ENCODE assay signal across 22 cellular contexts in the genomic region with DNA sequence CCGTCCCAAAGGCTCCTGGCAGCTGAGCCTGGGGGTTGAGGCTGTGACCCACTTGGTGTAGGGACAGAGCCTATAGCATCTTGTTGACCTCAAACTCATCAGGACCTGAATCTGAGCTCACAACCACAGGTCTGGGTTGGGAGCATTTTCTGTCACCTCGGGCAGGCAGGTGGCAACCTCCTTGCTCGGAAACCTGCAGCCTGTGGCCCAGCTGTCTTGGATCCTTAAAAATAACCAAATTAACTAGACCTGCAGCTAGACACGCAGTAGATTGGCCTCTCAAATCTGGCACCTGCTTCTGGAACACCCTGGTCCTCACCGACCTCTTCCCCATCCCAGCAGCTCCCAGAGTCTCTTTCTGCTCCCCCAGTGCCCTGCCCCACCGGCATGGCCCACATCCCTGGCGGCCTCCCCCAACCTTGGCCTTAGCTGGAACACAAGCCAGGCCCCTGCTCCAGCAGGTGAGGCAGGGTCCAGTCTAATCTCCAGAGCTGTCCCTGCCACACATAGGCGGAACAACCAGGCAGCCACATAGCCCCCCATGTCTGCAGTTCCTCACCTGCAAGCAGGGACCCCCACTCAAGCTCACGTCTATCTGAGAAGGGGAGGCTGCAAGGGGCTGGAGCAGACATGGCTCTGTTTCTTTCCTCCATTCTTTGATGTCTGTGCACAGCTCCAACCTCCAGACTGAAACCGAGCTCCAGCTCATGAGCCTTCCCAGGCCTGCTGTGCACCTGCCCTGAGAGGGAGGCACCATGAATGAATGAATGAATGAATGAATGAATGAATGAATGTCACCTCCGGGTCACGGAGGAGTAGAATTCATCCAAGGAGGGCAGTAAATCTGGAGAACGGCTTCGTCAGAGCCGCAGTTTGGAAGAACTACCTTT. TPM values are rescaled to one million over a fixed set of nuclear protein-coding genes. Genes with fewer than 3 reads are reported as not detected.
A peak's percentile ranks its signal among the peaks of the same experiment; 100 is the strongest.
DNase-seq lines count a peak whose midpoint lies in the region; ATAC-seq, FAIRE-seq and TF ChIP-seq lines count a peak whose summit lies in the region.
"Had no signal": no experiment of that assay in that cellular context is flagged by ENCODE, and none has a peak within 500 bp of the region (broad histone marks: within the 10 kb centered on the region; RNA-seq: fewer than 3 reads in every experiment).

No MANE protein-coding gene starts in this region.

- no peaks in the 10 kb centered on the region for H3K4me1 ChIP-seq in right atrium auricular region
- H3K4me1 ChIP-seq in neuronal stem cell (ENCODE audit: control insufficient read depth in 2 of 2, insufficient read depth in 1 of 2, low read depth in 1 of 2, low read length in 2 of 2): peaks cover 0 to 6% of the 10 kb centered on the region in 2 donors
- H3K4me1 ChIP-seq in mesenchymal stem cell (ENCODE audit: control insufficient read depth, insufficient read depth, low read depth, low read length): no peaks in the 10 kb centered on the region

- H3K9me3 Mint-ChIP-seq in activated T-helper 2 cell treated with anti-CD3 and anti-CD28 coated beads, Interferon-gamma antibody, Interleukin-2, Interleukin-4, amounts not matched to agents 10 μg/mL and 5 μg/mL and 100 μg/mL, durations not matched to agents 14 hours and 24 hours and 36 hours: no peaks in the 10 kb centered on the region
- no peaks in the 10 kb centered on the region for H3K9me3 Mint-ChIP-seq in type B pancreatic cell

- FAIRE-seq in frontal cortex (lab: Jason Lieb, UNC): no peak
- FAIRE-seq: GM12892 had no signal

- no peaks in the 10 kb centered on the region for H3K79me1 ChIP-seq in neuronal stem cell (ENCODE audit: low read depth, low read length)
- H3K79me1 ChIP-seq in mesenchymal stem cell (replicated peaks; ENCODE audit: low read length, poor library complexity, severe bottlenecking): no peaks in the 10 kb centered on the region

- H3K4ac ChIP-seq in neuronal stem cell (ENCODE audit: low read length) (peak overlapping the region; percentile 10), mesenchymal stem cell (ENCODE audit: low read depth in 1 of 2, low read length in 2 of 2) (no peak overlapping the region)

- H3K27ac Mint-ChIP-seq in activated T-helper 2 cell treated with anti-CD3 and anti-CD28 coated beads, Interferon-gamma antibody, Interleukin-2, Interleukin-4, amounts not matched to agents 10 μg/mL and 5 μg/mL and 100 μg/mL, durations not matched to agents 14 hours and 24 hours and 36 hours: no peak overlapping the region
- H3K27ac Mint-ChIP-seq in type B pancreatic cell: no peak overlapping the region
- H3K27ac Mint-ChIP-seq: CD8-positive, alpha-beta memory T cell had no signal

- H2BK120ac ChIP-seq in neuronal stem cell (ENCODE audit: low read depth, low read length) (no peak overlapping the region), mesenchymal stem cell (ENCODE audit: low read depth, low read length) (no peak overlapping the region)

- H3K27me3 ChIP-seq in right atrium auricular region (no peaks in the 10 kb centered on the region), neuronal stem cell (ENCODE audit: control insufficient read depth in 3 of 3, insufficient read depth in 3 of 3, low read depth in 1 of 3, low read length in 3 of 3) (no peaks in the 10 kb centered on the region), mesenchymal stem cell (ENCODE audit: control insufficient read depth in 1 of 2, insufficient read depth in 1 of 2, low read length in 2 of 2) (peaks cover 0 to 22% of the 10 kb centered on the region in 2 experiments)

- peak overlapping the region; percentile 24 for H2BK15ac ChIP-seq in neuronal stem cell (ENCODE audit: low read length)
- no peak overlapping the region for H2BK15ac ChIP-seq in mesenchymal stem cell (ENCODE audit: low read depth, poor library complexity, severe bottlenecking)

- H3K36me3 ChIP-seq in right atrium auricular region (no peaks in the 10 kb centered on the region), neuronal stem cell (replicated peaks in 1 of 2; ENCODE audit: control insufficient read depth in 2 of 2, insufficient read depth in 2 of 2, low read length in 2 of 2) (no peaks in the 10 kb centered on the region), mesenchymal stem cell (ENCODE audit: control insufficient read depth in 1 of 2, insufficient read depth in 2 of 2, low read depth in 1 of 2, low read length in 2 of 2) (no peaks in the 10 kb centered on the region)

- no peak overlapping the region for H2BK12ac ChIP-seq in neuronal stem cell (ENCODE audit: low read length)
- no peak overlapping the region for H2BK12ac ChIP-seq in mesenchymal stem cell (ENCODE audit: low read length in 2 of 2)

- ATAC-seq in left cardiac atrium: no peak

- H3K14ac ChIP-seq in neuronal stem cell (ENCODE audit: low read length) (peak overlapping the region; percentile 89), mesenchymal stem cell (ENCODE audit: low read length in 2 of 2) (no peak overlapping the region)

- H4K8ac ChIP-seq in neuronal stem cell (ENCODE audit: low read depth, low read length) (no peak overlapping the region), mesenchymal stem cell (ENCODE audit: low read length) (no peak overlapping the region)

- H4K91ac ChIP-seq in neuronal stem cell (ENCODE audit: low read depth, low read length, poor library complexity): no peak overlapping the region
- H4K91ac ChIP-seq in mesenchymal stem cell (ENCODE audit: low read length): no peak overlapping the region

- intact Hi-C loops in left cardiac atrium (cut with DNase I): no loop called here
- intact Hi-C loops in activated T-helper 2 cell treated with anti-CD3 and anti-CD28 coated beads, Interferon-gamma antibody, Interleukin-2, Interleukin-4, amounts not matched to agents 10 μg/mL and 5 μg/mL and 100 μg/mL, durations not matched to agents 14 hours and 24 hours and 36 hours (cut with micrococcal nuclease): no loop called here

- no peak overlapping the region for H3K4me3 ChIP-seq in right atrium auricular region
- no peak overlapping the region for H3K4me3 ChIP-seq in neuronal stem cell (ENCODE audit: low read length in 2 of 2)
- no peak overlapping the region for H3K4me3 ChIP-seq in mesenchymal stem cell (ENCODE audit: insufficient read depth in 1 of 2, low read depth in 1 of 2, low read length in 2 of 2)

- no peak overlapping the region for H3K23ac ChIP-seq in neuronal stem cell (ENCODE audit: low read depth, low read length, poor library complexity)
- no peak overlapping the region for H3K23ac ChIP-seq in mesenchymal stem cell (ENCODE audit: low read length in 2 of 2)

- H3K36me3 Mint-ChIP-seq in activated T-helper 2 cell treated with anti-CD3 and anti-CD28 coated beads, Interferon-gamma antibody, Interleukin-2, Interleukin-4, amounts not matched to agents 10 μg/mL and 5 μg/mL and 100 μg/mL, durations not matched to agents 14 hours and 24 hours and 36 hours (ENCODE audit: low read depth): no peaks in the 10 kb centered on the region
- H3K36me3 Mint-ChIP-seq in type B pancreatic cell: no peaks in the 10 kb centered on the region
- H3K36me3 Mint-ChIP-seq: CD8-positive, alpha-beta memory T cell had no signal

- no peak overlapping the region for H2AFZ ChIP-seq in neuronal stem cell (ENCODE audit: low read length)
- H2AFZ ChIP-seq in mesenchymal stem cell (ENCODE audit: low read depth, low read length): no peak overlapping the region

- H3K4me2 ChIP-seq in neuronal stem cell (ENCODE audit: insufficient read depth, low read length, poor library complexity, severe bottlenecking): no peak overlapping the region
- no peak overlapping the region for H3K4me2 ChIP-seq in mesenchymal stem cell (ENCODE audit: low read length, poor library complexity, severe bottlenecking)

- H3K27me3 Mint-ChIP-seq in activated T-helper 2 cell treated with anti-CD3 and anti-CD28 coated beads, Interferon-gamma antibody, Interleukin-2, Interleukin-4, amounts not matched to agents 10 μg/mL and 5 μg/mL and 100 μg/mL, durations not matched to agents 14 hours and 24 hours and 36 hours (ENCODE audit: low read depth): peaks cover under 1% of the 10 kb centered on the region
- H3K27me3 Mint-ChIP-seq in type B pancreatic cell: no peaks in the 10 kb centered on the region

- peak overlapping the region; percentile 81 for H2AK5ac ChIP-seq in neuronal stem cell (ENCODE audit: low read depth, low read length)
- no peak overlapping the region for H2AK5ac ChIP-seq in mesenchymal stem cell (ENCODE audit: low read length, severe bottlenecking)

- H3K9ac ChIP-seq in neuronal stem cell (ENCODE audit: low read depth, low read length, poor library complexity) (no peak overlapping the region), mesenchymal stem cell (ENCODE audit: low read length) (no peak overlapping the region)

- no CpG with 5 or more reads among the region's 15 CpGs for WGBS in neuronal stem cell (ENCODE audit: extremely low coverage in 2 of 2, insufficient read length in 2 of 2, insufficient replicate concordance in 1 of 2), 2 donors
- 81% methylated on average over 15 of the region's 15 CpGs for WGBS in mesenchymal stem cell

- H3K9me3 ChIP-seq in right atrium auricular region: peaks cover 0 to 8% of the 10 kb centered on the region in 2 donors
- peaks cover 0 to 3% of the 10 kb centered on the region in 2 donors for H3K9me3 ChIP-seq in neuronal stem cell (replicated peaks in 1 of 2; ENCODE audit: control insufficient read depth in 2 of 2, insufficient read depth in 1 of 2, low read depth in 1 of 2, low read length in 2 of 2)
- H3K9me3 ChIP-seq in mesenchymal stem cell (ENCODE audit: control insufficient read depth, low read length): no peaks in the 10 kb centered on the region

- H3K4me1 Mint-ChIP-seq in activated T-helper 2 cell treated with anti-CD3 and anti-CD28 coated beads, Interferon-gamma antibody, Interleukin-2, Interleukin-4, amounts not matched to agents 10 μg/mL and 5 μg/mL and 100 μg/mL, durations not matched to agents 14 hours and 24 hours and 36 hours (ENCODE audit: low read depth): no peaks in the 10 kb centered on the region
- no peaks in the 10 kb centered on the region for H3K4me1 Mint-ChIP-seq in type B pancreatic cell (ENCODE audit: unreplicated experiment)
- H3K4me1 Mint-ChIP-seq: CD8-positive, alpha-beta memory T cell had no signal

- H3K4me3 Mint-ChIP-seq in activated T-helper 2 cell treated with anti-CD3 and anti-CD28 coated beads, Interferon-gamma antibody, Interleukin-2, Interleukin-4, amounts not matched to agents 10 μg/mL and 5 μg/mL and 100 μg/mL, durations not matched to agents 14 hours and 24 hours and 36 hours (ENCODE audit: low read depth): no peak overlapping the region
- H3K4me3 Mint-ChIP-seq in type B pancreatic cell: no peak overlapping the region

- H3K18ac ChIP-seq in neuronal stem cell (ENCODE audit: low read length) (peak overlapping the region; percentile 57), mesenchymal stem cell (ENCODE audit: low read depth in 1 of 2, low read length in 2 of 2) (no peak overlapping the region)

- TF ChIP-seq CTCF in right atrium auricular region (IDR thresholded peaks at IDR 0.05) (no peak), type B pancreatic cell (conservative IDR thresholded peaks at IDR 0.05) (no peak)

- H3K27ac ChIP-seq in right atrium auricular region (no peak overlapping the region), neuronal stem cell (replicated peaks; ENCODE audit: low read length) (no peak overlapping the region), mesenchymal stem cell (ENCODE audit: low read length, poor library complexity, severe bottlenecking) (no peak overlapping the region)

- DNase-seq in right atrium auricular region (ENCODE audit: low spot score) (peak; percentile 34), left cardiac atrium (no peak), neuronal stem cell (ENCODE audit: low spot score) (no peak), type B pancreatic cell (ENCODE audit: extremely low spot score, unreplicated experiment) (peak; percentile 60), frontal cortex (ENCODE audit: low spot score in 2 of 2) (no peak), mesenchymal stem cell (no peak), germinal center (ENCODE audit: low spot score) (no peak)
- DNase-seq in activated T-helper 2 cell treated with anti-CD3 and anti-CD28 coated beads, Interferon-gamma antibody, Interleukin-2, Interleukin-4, amounts not matched to agents 10 μg/mL and 5 μg/mL and 100 μg/mL, durations not matched to agents 14 hours and 24 hours and 36 hours (ENCODE audit: low spot score): peak; percentile 5
- DNase-seq: C1 segment of cervical spinal cord, DMS53, EL, GOT3, KG1, NCI-H1105 treated with DMSO at 0.1 percent for 48 hours, NCI-H187 treated with DMSO at 0.1 percent for 48 hours, NCI-H2227 treated with DMSO at 0.1 percent for 48 hours, NCI-H510A treated with DMSO at 0.1 percent for 48 hours, NCI-H774, SIG-M5 had no signal

- H2BK5ac ChIP-seq in neuronal stem cell (ENCODE audit: low read length) (peak overlapping the region; percentile 75), mesenchymal stem cell (ENCODE audit: low read depth, low read length, poor library complexity, severe bottlenecking) (no peak overlapping the region)

RNA-seq across cellular contexts. Expression of a gene that starts 28.3 kb away (rescaled TPM):
- not detected for total RNA-seq in right atrium auricular region
- not detected for total RNA-seq in left cardiac atrium
- total RNA-seq in activated T-helper 2 cell treated with anti-CD3 and anti-CD28 coated beads, Interferon-gamma antibody, Interleukin-2, Interleukin-4, amounts not matched to agents 10 μg/mL and 5 μg/mL and 100 μg/mL, durations not matched to agents 14 hours and 24 hours and 36 hours: not detected in 2 replicates
- not detected for polyA plus RNA-seq in neuronal stem cell (2013, experiment 1 of 2)
- polyA plus RNA-seq in neuronal stem cell (2013, experiment 2 of 2): not detected
- total RNA-seq in type B pancreatic cell (ENCODE audit: low replicate concordance): not detected in 2 replicates
- not detected for total RNA-seq in frontal cortex
- not detected for polyA plus RNA-seq in mesenchymal stem cell (2013, experiment 1 of 2)
- polyA plus RNA-seq in mesenchymal stem cell (2013, experiment 2 of 2): not detected
- total RNA-seq: CD8-positive, alpha-beta memory T cell; RPMI7951 had no signal
- polyA plus RNA-seq: CD8-positive, alpha-beta memory T cell had no signal

RNA-seq across cellular contexts. Expression of a gene that starts 43.9 kb away (rescaled TPM):
- total RNA-seq in right atrium auricular region (not detected), left cardiac atrium (not detected), type B pancreatic cell (ENCODE audit: low replicate concordance) (not detected in 2 replicates), frontal cortex (not detected)
- total RNA-seq in activated T-helper 2 cell treated with anti-CD3 and anti-CD28 coated beads, Interferon-gamma antibody, Interleukin-2, Interleukin-4, amounts not matched to agents 10 μg/mL and 5 μg/mL and 100 μg/mL, durations not matched to agents 14 hours and 24 hours and 36 hours: not detected in 2 replicates
- not detected for polyA plus RNA-seq in neuronal stem cell (2013, experiment 1 of 2)
- not detected for polyA plus RNA-seq in neuronal stem cell (2013, experiment 2 of 2)
- polyA plus RNA-seq in mesenchymal stem cell (2013, experiment 1 of 2): not detected
- not detected for polyA plus RNA-seq in mesenchymal stem cell (2013, experiment 2 of 2)
- total RNA-seq: CD8-positive, alpha-beta memory T cell; RPMI7951 had no signal
- polyA plus RNA-seq: CD8-positive, alpha-beta memory T cell had no signal

RNA-seq across cellular contexts. Expression of a gene that starts 49.5 kb away (rescaled TPM):
- total RNA-seq in right atrium auricular region (not detected), left cardiac atrium (not detected), type B pancreatic cell (ENCODE audit: low replicate concordance) (not detected in 2 replicates), frontal cortex (not detected)
- total RNA-seq in activated T-helper 2 cell treated with anti-CD3 and anti-CD28 coated beads, Interferon-gamma antibody, Interleukin-2, Interleukin-4, amounts not matched to agents 10 μg/mL and 5 μg/mL and 100 μg/mL, durations not matched to agents 14 hours and 24 hours and 36 hours: not detected in 2 replicates
- 0.03 TPM for polyA plus RNA-seq in neuronal stem cell (2013, experiment 1 of 2)
- not detected for polyA plus RNA-seq in neuronal stem cell (2013, experiment 2 of 2)
- polyA plus RNA-seq in mesenchymal stem cell (2013, experiment 1 of 2): not detected
- polyA plus RNA-seq in mesenchymal stem cell (2013, experiment 2 of 2): not detected
- total RNA-seq: CD8-positive, alpha-beta memory T cell; RPMI7951 had no signal
- polyA plus RNA-seq: CD8-positive, alpha-beta memory T cell had no signal

Comparison
In these comparisons a context has a peak if more than half of its experiments do, and no peak if none do; other contexts are left out.
1. DNase-seq: peak in right atrium auricular region (single experiment), activated T-helper 2 cell treated with anti-CD3 and anti-CD28 coated beads, Interferon-gamma antibody, Interleukin-2, Interleukin-4, amounts not matched to agents 10 μg/mL and 5 μg/mL and 100 μg/mL, durations not matched to agents 14 hours and 24 hours and 36 hours (single experiment) and type B pancreatic cell (single experiment); none in left cardiac atrium (single experiment), neuronal stem cell (single experiment), frontal cortex (0 of 2), mesenchymal stem cell (single experiment) and germinal center (single experiment).